Comparison of ENCODE assay signal across 8 cellular contexts in the genomic region with DNA sequence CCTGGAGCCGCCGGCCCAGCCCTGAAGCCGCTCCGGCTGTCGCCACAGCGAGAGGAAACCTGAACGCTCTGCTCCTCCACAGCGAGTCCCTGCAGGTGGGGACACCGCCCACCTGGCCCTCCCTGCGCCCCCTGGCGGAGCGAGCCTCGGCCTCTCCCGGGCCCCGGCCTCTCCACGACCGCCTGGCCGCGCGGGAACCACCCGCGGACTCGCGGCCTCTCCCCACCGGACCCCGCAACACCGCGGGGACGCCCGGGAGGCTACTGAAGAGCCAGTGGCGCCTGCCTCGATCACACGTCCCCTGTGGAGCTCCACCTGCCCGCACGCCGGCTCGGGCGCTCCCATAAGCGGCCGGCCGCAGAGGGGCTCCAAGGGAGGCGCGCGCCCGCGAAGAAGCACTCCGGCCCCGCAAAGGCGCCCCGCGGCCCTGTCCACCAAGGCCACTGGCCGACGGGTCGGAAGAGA.
DNase-seq lines count a peak whose midpoint lies in the region; ATAC-seq and TF ChIP-seq lines count a peak whose summit lies in the region.

No MANE protein-coding gene starts in this region.

- no peak for TF ChIP-seq POLR2A in transverse colon (IDR thresholded peaks at IDR 0.05)

- TF ChIP-seq CTCF in foreskin fibroblast (IDR thresholded peaks at IDR 0.05; ENCODE audit: low read depth, low read length), result peak; percentile 9
- peak; percentile 67 for TF ChIP-seq CTCF in parathyroid adenoma (IDR thresholded peaks at IDR 0.05)
- peak; percentile 61 to 84 (median 78) for TF ChIP-seq CTCF in transverse colon (IDR thresholded peaks at IDR 0.05)

- H3K9me3 Mint-ChIP-seq in activated T-helper 1 cell treated with anti-CD3 and anti-CD28 coated beads, Interleukin-12 subunit alpha, Interleukin-12 subunit beta, Interleukin-2, Interleukin-4 antibody, amounts not matched to agents 30 ng/mL and 10 ng/mL and 1 ng/mL, durations not matched to agents 14 hours and 24 hours and 36 hours, result peaks cover under 1% of the 10 kb centered on the region

- TF ChIP-seq EP300 in transverse colon (IDR thresholded peaks at IDR 0.05; ENCODE audit: low read depth), result no peak

- H3K36me3 ChIP-seq in parathyroid adenoma (ENCODE audit: control insufficient read depth, insufficient read depth, low read length) (no peaks in the 10 kb centered on the region), transverse colon (no peaks in the 10 kb centered on the region)

- no peak overlapping the region for H3K4me3 ChIP-seq in foreskin fibroblast (ENCODE audit: low read depth in 1 of 2, low read length in 2 of 2)
- peak overlapping the region; percentile 43 for H3K4me3 ChIP-seq in parathyroid adenoma (ENCODE audit: low read depth, low read length)
- H3K4me3 ChIP-seq in transverse colon, result peak overlapping the region in 3 of 4 donors; percentile 17 to 52 (median 31)

- peak overlapping the region; percentile 83 for H3K4me2 ChIP-seq in parathyroid adenoma (ENCODE audit: low read length)

- ATAC-seq in HG03439 (IDR thresholded peaks at IDR 0.05; ENCODE audit: unreplicated experiment), result no peak

- H3K9ac ChIP-seq in parathyroid adenoma, result no peak overlapping the region

- DNase-seq in GM19240 (ENCODE audit: insufficient read length, low spot score), result peak; percentile 48
- DNase-seq in NOMO-1 treated with DMSO at 0.1 percent for 48 hours (lab: John Stamatoyannopoulos, UW; ENCODE audit: unreplicated experiment), result peak; percentile 24
- peak; percentile 76 for DNase-seq in activated T-helper 1 cell treated with anti-CD3 and anti-CD28 coated beads, Interleukin-12 subunit alpha, Interleukin-12 subunit beta, Interleukin-2, Interleukin-4 antibody, amounts not matched to agents 30 ng/mL and 10 ng/mL and 1 ng/mL, durations not matched to agents 14 hours and 24 hours and 36 hours (ENCODE audit: low spot score)
- peak in 1 of 2 donors; percentile 12 for DNase-seq in foreskin fibroblast
- peak; percentile 79 for DNase-seq in transverse colon
- no peak for DNase-seq in globus pallidus (ENCODE audit: low spot score)

- no peaks in the 10 kb centered on the region for H3K4me1 ChIP-seq in parathyroid adenoma
- peaks cover 0 to 14% (median 9%) of the 10 kb centered on the region in 4 donors for H3K4me1 ChIP-seq in transverse colon

- H3K79me2 ChIP-seq in parathyroid adenoma, result no peaks in the 10 kb centered on the region

- WGBS in transverse colon (ENCODE audit: low coverage in 1 of 2), 2 donors, result 6% methylated on average over 10 of the region's 54 CpGs; no CpG with 5 or more reads in 1 of the 2 donors

- H3K27ac ChIP-seq in parathyroid adenoma (no peak overlapping the region), transverse colon (no peak overlapping the region)

- H3K9me3 ChIP-seq in parathyroid adenoma (ENCODE audit: control insufficient read depth, low read length) (no peaks in the 10 kb centered on the region), transverse colon (no peaks in the 10 kb centered on the region)

- H3K4me3 Mint-ChIP-seq in activated T-helper 1 cell treated with anti-CD3 and anti-CD28 coated beads, Interleukin-12 subunit alpha, Interleukin-12 subunit beta, Interleukin-2, Interleukin-4 antibody, amounts not matched to agents 30 ng/mL and 10 ng/mL and 1 ng/mL, durations not matched to agents 14 hours and 24 hours and 36 hours, result peak overlapping the region; percentile 70

- peaks cover 14% of the 10 kb centered on the region for H3K27me3 Mint-ChIP-seq in activated T-helper 1 cell treated with anti-CD3 and anti-CD28 coated beads, Interleukin-12 subunit alpha, Interleukin-12 subunit beta, Interleukin-2, Interleukin-4 antibody, amounts not matched to agents 30 ng/mL and 10 ng/mL and 1 ng/mL, durations not matched to agents 14 hours and 24 hours and 36 hours (ENCODE audit: insufficient read depth)

- H3K27ac Mint-ChIP-seq in activated T-helper 1 cell treated with anti-CD3 and anti-CD28 coated beads, Interleukin-12 subunit alpha, Interleukin-12 subunit beta, Interleukin-2, Interleukin-4 antibody, amounts not matched to agents 30 ng/mL and 10 ng/mL and 1 ng/mL, durations not matched to agents 14 hours and 24 hours and 36 hours, result peak overlapping the region; percentile 88

- in situ Hi-C loops in transverse colon (cut with MboI; ENCODE audit: low pct_ligation_motif_present in 1 of 4, low pct_unique_long_range_greater_than_20kb in 1 of 4, low sequenced_read_pairs in 3 of 4), result loop anchor here in 1 of 4 donors (10.0 kb wide), 1 partner anchor 196 kb away; a partner anchor contains a TSS

- H2AFZ ChIP-seq in parathyroid adenoma, result peak overlapping the region; percentile 87

- peaks cover 2% of the 10 kb centered on the region for H3K36me3 Mint-ChIP-seq in activated T-helper 1 cell treated with anti-CD3 and anti-CD28 coated beads, Interleukin-12 subunit alpha, Interleukin-12 subunit beta, Interleukin-2, Interleukin-4 antibody, amounts not matched to agents 30 ng/mL and 10 ng/mL and 1 ng/mL, durations not matched to agents 14 hours and 24 hours and 36 hours (ENCODE audit: low read depth)

- peaks cover 53% of the 10 kb centered on the region for H3K4me1 Mint-ChIP-seq in activated T-helper 1 cell treated with anti-CD3 and anti-CD28 coated beads, Interleukin-12 subunit alpha, Interleukin-12 subunit beta, Interleukin-2, Interleukin-4 antibody, amounts not matched to agents 30 ng/mL and 10 ng/mL and 1 ng/mL, durations not matched to agents 14 hours and 24 hours and 36 hours (ENCODE audit: low read depth)

- H3K27me3 ChIP-seq in parathyroid adenoma (ENCODE audit: control insufficient read depth, insufficient read depth, low read length) (no peaks in the 10 kb centered on the region), transverse colon (peaks cover 64% of the 10 kb centered on the region)

- intact Hi-C loops in activated T-helper 1 cell treated with anti-CD3 and anti-CD28 coated beads, Interleukin-12 subunit alpha, Interleukin-12 subunit beta, Interleukin-2, Interleukin-4 antibody, amounts not matched to agents 30 ng/mL and 10 ng/mL and 1 ng/mL, durations not matched to agents 14 hours and 24 hours and 36 hours (cut with micrococcal nuclease), result loop anchor here (5.0 kb wide), 1 partner anchor 117 kb away; no protein-coding TSS in a partner anchor
- intact Hi-C loops in transverse colon (cut with DNase I; ENCODE audit: low total_unique reads), result loop anchor here (10.0 kb wide), 2 partner anchors 196 to 706 kb away; a partner anchor contains a TSS

Comparison
In these comparisons a context has a peak if more than half of its experiments do, and no peak if none do; other contexts are left out.
1. H3K4me3 ChIP-seq: peak in parathyroid adenoma (single experiment) and transverse colon (3 of 4); none in foreskin fibroblast (0 of 2).
2. CTCF ChIP-seq: peak in every context shown above with its lines; median percentile 78 in transverse colon; 67 in parathyroid adenoma; 9 in foreskin fibroblast.